8 cellular contexts compared by ENCODE assay signal in the genomic region with DNA sequence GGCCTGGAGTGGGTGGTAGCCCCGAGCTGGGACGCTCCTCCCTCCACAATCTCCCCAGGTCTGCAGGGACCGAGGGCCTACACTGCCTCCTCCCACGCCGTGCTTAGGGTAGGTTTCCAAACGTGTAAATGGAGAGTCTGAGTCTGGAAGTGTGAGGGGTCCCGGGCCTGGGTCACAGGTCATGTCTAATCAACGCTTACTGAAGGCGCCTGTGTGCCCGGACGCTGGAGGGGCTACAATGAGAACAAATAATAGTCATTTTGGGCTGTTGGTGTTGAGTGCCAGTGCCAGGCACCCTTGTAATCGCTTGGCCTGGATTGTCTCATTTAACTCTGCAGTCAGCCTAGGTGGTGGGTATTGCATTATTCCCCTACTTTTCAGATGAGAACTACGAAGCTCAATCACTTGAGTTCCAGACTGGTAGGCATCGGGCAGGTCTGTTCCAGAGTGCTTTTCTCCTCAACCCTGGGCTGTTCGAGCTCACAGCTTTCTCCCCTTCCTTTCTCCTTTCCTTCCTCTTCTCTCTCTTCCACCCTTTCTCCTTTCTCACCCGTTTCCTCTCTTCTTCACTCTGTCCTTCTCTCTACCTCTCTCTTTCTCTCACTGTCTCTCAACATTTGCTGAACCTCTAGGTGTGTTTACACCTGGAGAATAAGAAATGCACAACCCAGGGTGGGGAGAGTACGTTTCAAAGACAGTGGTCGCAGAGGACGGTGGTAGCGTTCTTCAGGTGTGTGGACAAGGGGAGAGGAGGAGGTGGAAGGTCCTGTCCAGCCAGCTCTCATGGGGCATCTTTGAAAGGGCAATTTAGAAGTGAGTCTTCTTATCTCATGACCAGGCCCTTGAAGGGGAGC. TPM values are rescaled to one million over a fixed set of nuclear protein-coding genes. Genes with fewer than 3 reads are reported as not detected.
A peak's percentile ranks its signal among the peaks of the same experiment; 100 is the strongest.
DNase-seq lines count a peak whose midpoint lies in the region; ATAC-seq and TF ChIP-seq lines count a peak whose summit lies in the region.

No MANE protein-coding gene starts in this region.

- POLR2A ChIA-PET in IMR-90 (lab: Charles Lee; ENCODE audit: unreplicated experiment) = no interaction called here

- in situ Hi-C loops in IMR-90 (cut with MboI; ENCODE audit: low sequenced_read_pairs) = no loop called here

- peak overlapping the region; percentile 13; the same call in 1 of the 2 replicates for H3K18ac ChIP-seq in IMR-90 (ENCODE audit: low read depth, low read length)

- CTCF ChIA-PET in IMR-90 (lab: Yijun Ruan, JAX) = no interaction called here

- H3K36me3 ChIP-seq in IMR-90 (ENCODE audit: control insufficient read depth, insufficient read depth, low read length) = peaks cover 10% of the 10 kb centered on the region
- peaks cover 3% of the 10 kb centered on the region for H3K36me3 ChIP-seq in mucosa of descending colon (ENCODE audit: low read depth)
- peaks cover 0 to 8% of the 10 kb centered on the region in 2 donors for H3K36me3 ChIP-seq in vagina

- peaks cover 41% of the 10 kb centered on the region for H3K9me1 ChIP-seq in IMR-90 (ENCODE audit: insufficient read depth, low read length)

- H2AK5ac ChIP-seq in IMR-90 (ENCODE audit: low read depth, low read length) = peak overlapping the region; percentile 83

- no peak for TF ChIP-seq POLR2A in IMR-90 (IDR thresholded peaks at IDR 0.05; ENCODE audit: low read depth, low read length)
- TF ChIP-seq POLR2A in vagina (IDR thresholded peaks at IDR 0.05) = no peak

- peak overlapping the region; percentile 99 for H2AK9ac ChIP-seq in IMR-90 (replicated peaks; ENCODE audit: low read depth, low read length, poor library complexity)

- H3K4me2 ChIP-seq in IMR-90 (ENCODE audit: low read depth, low read length) = peak overlapping the region; percentile 85

- H3K4me1 ChIP-seq in IMR-90 (ENCODE audit: control insufficient read depth, insufficient read depth, low read length) (peaks cover 27% of the 10 kb centered on the region), mucosa of descending colon (ENCODE audit: low read depth) (peaks cover 27% of the 10 kb centered on the region), vagina (peaks cover 66% of the 10 kb centered on the region)

- no TSS peak for BruUV-seq in IMR-90 (replicated peaks; lab: Mats Ljungman, UMichigan)

- peak overlapping the region; percentile 65 for H4K5ac ChIP-seq in IMR-90 (ENCODE audit: low read depth, low read length)

- peak overlapping the region; percentile 37; the same call in 1 of the 3 replicates for H2BK15ac ChIP-seq in IMR-90 (ENCODE audit: low read depth, low read length)

- peak overlapping the region; percentile 46 for H3K56ac ChIP-seq in IMR-90 (ENCODE audit: extremely low read depth, insufficient read depth, low read length)

- H4K8ac ChIP-seq in IMR-90 (ENCODE audit: low read depth in 2 of 2, low read length in 2 of 2) = peak overlapping the region; percentile 1 to 80; a peak in 3 of 4 replicates

- H4K91ac ChIP-seq in IMR-90 (ENCODE audit: insufficient read depth, low read depth, low read length) = peak overlapping the region; percentile 50; the same call in 1 of the 2 replicates

- H3K14ac ChIP-seq in IMR-90 (replicated peaks; ENCODE audit: low read depth, low read length) = peak overlapping the region; percentile 87

- intact Hi-C loops in IMR-90 (cut with micrococcal nuclease) = loop anchor here (5.0 kb wide), 1 partner anchor 61 kb away; a partner anchor contains a TSS
- intact Hi-C loops in mucosa of descending colon (cut with DNase I, micrococcal nuclease) = no loop called here
- intact Hi-C loops in vagina (cut with DNase I) = no loop called here

- peak overlapping the region; percentile 84; the same call in 1 of the 2 replicates for H3K23ac ChIP-seq in IMR-90 (ENCODE audit: low read depth, low read length)

- peak overlapping the region; percentile 78 for H3K9ac ChIP-seq in IMR-90 (ENCODE audit: low read depth, low read length)

- TF ChIP-seq RAD21 in IMR-90 (IDR thresholded peaks at IDR 0.05; ENCODE audit: low read length) = no peak

- H4K20me1 ChIP-seq in IMR-90 (ENCODE audit: insufficient read depth, low read length) = peaks cover 30% of the 10 kb centered on the region

- H3K27me3 ChIP-seq in IMR-90 (ENCODE audit: control insufficient read depth, insufficient read depth, low read length) (no peaks in the 10 kb centered on the region), vagina (no peaks in the 10 kb centered on the region)

- dilution Hi-C loops in IMR-90 (cut with HindIII; ENCODE audit: low sequenced_read_pairs, unreplicated experiment) = no loop called here

- peak overlapping the region; percentile 18; the same call in 1 of the 2 replicates for H2BK120ac ChIP-seq in IMR-90 (ENCODE audit: low read depth, low read length)

- no peak for TF ChIP-seq CTCF in IMR-90 (conservative IDR thresholded peaks at IDR 0.05; ENCODE audit: low read depth, low read length)
- no peak for TF ChIP-seq CTCF in cardiac fibroblast (IDR thresholded peaks at IDR 0.05; ENCODE audit: low read depth, low read length)
- no peak for TF ChIP-seq CTCF in mucosa of descending colon (IDR thresholded peaks at IDR 0.05)
- TF ChIP-seq CTCF in vagina (IDR thresholded peaks at IDR 0.05) = no peak

- H3K4ac ChIP-seq in IMR-90 (ENCODE audit: low read depth, low read length) = peak overlapping the region; percentile 75

- ATAC-seq in IMR-90 (ENCODE audit: low read depth) (no peak), mucosa of descending colon (peak; percentile 35)

- peak overlapping the region; percentile 30 for H2BK5ac ChIP-seq in IMR-90 (ENCODE audit: low read depth, low read length, poor library complexity, severe bottlenecking)

- WGBS in IMR-90 (ENCODE audit: extremely low coverage in 2 of 2, insufficient read length in 1 of 2), 2 experiments = 68 to 91% methylated on average over 1 to 3 of the region's 20 CpGs

- peak; percentile 37 for DNase-seq in stimulated activated CD4-positive, alpha-beta T cell treated with anti-CD3 and anti-CD28 coated beads, Interleukin-4, amount 100 ng/mL, for 24 hours
- DNase-seq in stimulated activated CD4-positive, alpha-beta T cell treated with anti-CD3 and anti-CD28 coated beads, Interleukin-2, amount 100 ng/mL, for 48 hours = no peak
- DNase-seq in IMR-90 (no peak), cardiac fibroblast (ENCODE audit: low read depth in 2 of 2) (no peak), mucosa of descending colon (peak in 1 of 3 donors; percentile 39), vagina (ENCODE audit: extremely low spot score in 2 of 2) (no peak), 8988T (no peak), HuH-7 (ENCODE audit: low spot score) (no peak)

- H3K9me3 ChIP-seq in IMR-90 (ENCODE audit: control insufficient read depth, insufficient read depth, low read length) = no peaks in the 10 kb centered on the region
- H3K9me3 ChIP-seq in mucosa of descending colon = no peaks in the 10 kb centered on the region
- H3K9me3 ChIP-seq in vagina = no peaks in the 10 kb centered on the region

- no peak overlapping the region for H2BK20ac ChIP-seq in IMR-90 (ENCODE audit: low read depth, low read length)

- H3K79me1 ChIP-seq in IMR-90 (ENCODE audit: low read depth in 1 of 2, low read length in 2 of 2) = peaks cover 32 to 89% of the 10 kb centered on the region in 2 experiments

- H3K4me3 ChIP-seq in IMR-90 (ENCODE audit: insufficient read depth, low read depth, low read length) = peak overlapping the region; percentile 81
- H3K4me3 ChIP-seq in cardiac fibroblast (replicated peaks in 1 of 2; ENCODE audit: low read depth in 2 of 2, low read length in 2 of 2) = peak overlapping the region; percentile 75 to 80
- H3K4me3 ChIP-seq in mucosa of descending colon = peak overlapping the region; percentile 61
- peak overlapping the region; percentile 90 to 94 for H3K4me3 ChIP-seq in vagina

- H3K27ac ChIP-seq in IMR-90 (ENCODE audit: insufficient read depth, low read length) (peak overlapping the region; percentile 52), vagina (peak overlapping the region; percentile 96)

- H2AFZ ChIP-seq in IMR-90 (replicated peaks; ENCODE audit: low read length, poor library complexity) = peak overlapping the region; percentile 96

TF ChIP-seq in IMR-90, 13 proteins besides CTCF, POLR2A, EP300 and RAD21 (continues in another document):
- TF ChIP-seq NFE2L2 (IDR thresholded peaks at IDR 0.05; ENCODE audit: low read depth, low read length) = no peak
- TF ChIP-seq, protein P1, sequence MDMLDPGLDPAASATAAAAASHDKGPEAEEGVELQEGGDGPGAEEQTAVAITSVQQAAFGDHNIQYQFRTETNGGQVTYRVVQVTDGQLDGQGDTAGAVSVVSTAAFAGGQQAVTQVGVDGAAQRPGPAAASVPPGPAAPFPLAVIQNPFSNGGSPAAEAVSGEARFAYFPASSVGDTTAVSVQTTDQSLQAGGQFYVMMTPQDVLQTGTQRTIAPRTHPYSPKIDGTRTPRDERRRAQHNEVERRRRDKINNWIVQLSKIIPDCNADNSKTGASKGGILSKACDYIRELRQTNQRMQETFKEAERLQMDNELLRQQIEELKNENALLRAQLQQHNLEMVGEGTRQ (IDR thresholded peaks at IDR 0.05; ENCODE audit: low read depth, low read length) = no peak
- no peak for TF ChIP-seq BHLHE40 (IDR thresholded peaks at IDR 0.05; ENCODE audit: low read depth, low read length)
- TF ChIP-seq SMC3 (IDR thresholded peaks at IDR 0.05; ENCODE audit: low read depth, low read length) = no peak

RNA-seq across cellular contexts. Expression of a gene that starts 0.9 kb away (rescaled TPM):
- total RNA-seq in IMR-90 (2012; rRNA removed) (6.8 and 7.5 TPM in 2 replicates), mucosa of descending colon (10 to 100 TPM; 11.3 to 16.2 (median 13.6) TPM), vagina (21.4 TPM)
- polyA plus RNA-seq in IMR-90 (2012; rRNA removed) = 18.9 and 22.3 TPM in 2 replicates
- polyA plus RNA-seq in IMR-90 (2012; cell fraction: cytosol; rRNA removed) = 14.6 and 25.7 TPM in 2 replicates
- 15.3 and 31.2 TPM in 2 replicates for polyA plus RNA-seq in IMR-90 (2012; cell fraction: nucleus; rRNA removed; ENCODE audit: low replicate concordance)

RNA-seq across cellular contexts. Expression of a gene that starts 1.1 kb away (rescaled TPM):
- total RNA-seq in IMR-90 (2012; rRNA removed) (50.5 and 60.2 TPM in 2 replicates), mucosa of descending colon (10 to 100 TPM; 57.9 to 85.2 (median 72.1) TPM), vagina (63.8 TPM)
- 55.8 and 70.8 TPM in 2 replicates for polyA plus RNA-seq in IMR-90 (2012; rRNA removed)
- polyA plus RNA-seq in IMR-90 (2012; cell fraction: cytosol; rRNA removed) = 67.7 and 109 TPM in 2 replicates
- 26.6 and 48.2 TPM in 2 replicates for polyA plus RNA-seq in IMR-90 (2012; cell fraction: nucleus; rRNA removed; ENCODE audit: low replicate concordance)

RNA-seq across cellular contexts. Expression of a gene that starts 24.4 kb away (rescaled TPM):
- total RNA-seq in IMR-90 (2012; rRNA removed) (under 0.01 and 0.18 TPM in 2 replicates), mucosa of descending colon (10 to 100 TPM; 40.9 to 97.8 (median 93.7) TPM), vagina (4.2 TPM)
- 0.62 and 0.66 TPM in 2 replicates for polyA plus RNA-seq in IMR-90 (2012; rRNA removed)
- 0.11 and 0.36 TPM in 2 replicates for polyA plus RNA-seq in IMR-90 (2012; cell fraction: cytosol; rRNA removed)
- 5.2 and 12.1 TPM in 2 replicates for polyA plus RNA-seq in IMR-90 (2012; cell fraction: nucleus; rRNA removed; ENCODE audit: low replicate concordance)
